Comparison of ENCODE assay signal across 15 cellular contexts in genomic region chr2:233489666-233490065, GRCh38.
DNase-seq lines count a peak whose midpoint lies in the region; ATAC-seq and TF ChIP-seq lines count a peak whose summit lies in the region.
"Had no signal": no experiment of that assay in that cellular context is flagged by ENCODE, and none has a peak within 500 bp of the region (broad histone marks: within the 10 kb centered on the region; RNA-seq: fewer than 3 reads in every experiment).

No MANE protein-coding gene starts in this region.

- DNase-seq in AG09309 (ENCODE audit: low read depth) (peak; percentile 51), RWPE2 (ENCODE audit: low spot score) (no peak), esophagus squamous epithelium (lab: John Stamatoyannopoulos, UW) (no peak), pons (ENCODE audit: low spot score) (peak; percentile 76), NCI-H524 treated with DMSO at 0.1 percent for 48 hours (lab: John Stamatoyannopoulos, UW) (no peak), cardiac septum (ENCODE audit: low spot score) (no peak), HFFc6 (no peak), NCI-H774 (lab: John Stamatoyannopoulos, UW) (no peak)
- DNase-seq: activated CD8-positive, alpha-beta memory T cell treated with anti-CD3 and anti-CD28 coated beads, Interleukin-2, amount 10 ng/mL, durations not matched to agents 7 days and 5 days; activated naive CD4-positive, alpha-beta T cell treated with Interleukin-2 at 50 U/mL for 16 hours; left ventricle myocardium inferior; naive B cell; NCI-H1092; psoas muscle; upper lobe of right lung had no signal

- WGBS in esophagus squamous epithelium, 2 donors: 64 to 74% methylated on average over 6 of the region's 6 CpGs

- H3K27me3 ChIP-seq in RWPE2 (ENCODE audit: insufficient read depth, poor library complexity, severe bottlenecking) (no peaks in the 10 kb centered on the region), esophagus squamous epithelium (no peaks in the 10 kb centered on the region)
- H3K27me3 ChIP-seq: upper lobe of right lung had no signal

- no peak overlapping the region for H3K4me3 ChIP-seq in AG09309 (ENCODE audit: control insufficient read depth, low read depth, low read length)
- H3K4me3 ChIP-seq in RWPE2 (ENCODE audit: severe bottlenecking): no peak overlapping the region
- H3K4me3 ChIP-seq in esophagus squamous epithelium: no peak overlapping the region
- H3K4me3 ChIP-seq: left ventricle myocardium inferior, psoas muscle, upper lobe of right lung had no signal

- H3K9me3 ChIP-seq in RWPE2 (ENCODE audit: severe bottlenecking): no peaks in the 10 kb centered on the region
- H3K9me3 ChIP-seq in esophagus squamous epithelium: no peaks in the 10 kb centered on the region
- H3K9me3 ChIP-seq: left ventricle myocardium inferior, psoas muscle, upper lobe of right lung had no signal

- no peaks in the 10 kb centered on the region for H3K9me3 Mint-ChIP-seq in HFFc6
- H3K9me3 Mint-ChIP-seq: naive B cell had no signal

- H3K27ac ChIP-seq in RWPE2 (ENCODE audit: poor library complexity, severe bottlenecking) (peak overlapping the region; percentile 100), esophagus squamous epithelium (peak overlapping the region in 3 of 4 donors; percentile 68 to 80 (median 77))
- H3K27ac ChIP-seq: left ventricle myocardium inferior, psoas muscle had no signal

- intact Hi-C loops in esophagus squamous epithelium (cut with DNase I) (no loop called here), cardiac septum (cut with DNase I) (loop anchor here (10.0 kb wide), 1 partner anchor 75 kb away; the partner anchor contains the start of gene USP40)

- ATAC-seq in RWPE2 (ENCODE audit: low read depth): peak; percentile 44; the same call in 2 of the 3 replicates
- ATAC-seq: activated CD8-positive, alpha-beta memory T cell treated with anti-CD3 and anti-CD28 coated beads, Interleukin-2, amount 10 ng/mL, durations not matched to agents 7 days and 5 days; upper lobe of right lung had no signal

- H3K4me1 ChIP-seq in RWPE2 (ENCODE audit: insufficient read depth, poor library complexity, severe bottlenecking): peaks cover 78% of the 10 kb centered on the region
- peaks cover 15 to 73% (median 44%) of the 10 kb centered on the region in 3 donors for H3K4me1 ChIP-seq in esophagus squamous epithelium
- H3K4me1 ChIP-seq: psoas muscle had no signal

- H3K36me3 Mint-ChIP-seq in HFFc6 (ENCODE audit: low read depth): peaks cover 64% of the 10 kb centered on the region
- H3K36me3 Mint-ChIP-seq: activated CD8-positive, alpha-beta memory T cell treated with anti-CD3 and anti-CD28 coated beads, Interleukin-2, amount 10 ng/mL, durations not matched to agents 7 days and 5 days had no signal

- peaks cover 8% of the 10 kb centered on the region for H3K27me3 Mint-ChIP-seq in HFFc6 (ENCODE audit: insufficient read depth)
- H3K27me3 Mint-ChIP-seq: activated CD8-positive, alpha-beta memory T cell treated with anti-CD3 and anti-CD28 coated beads, Interleukin-2, amount 10 ng/mL, durations not matched to agents 7 days and 5 days; naive B cell had no signal

- TF ChIP-seq CTCF in AG09309 (IDR thresholded peaks at IDR 0.05; ENCODE audit: control insufficient read depth, insufficient read depth, low read depth, low read length, missing control alignments): no peak
- TF ChIP-seq CTCF in RWPE2 (IDR thresholded peaks at IDR 0.05; ENCODE audit: poor library complexity, severe bottlenecking): no peak
- no peak for TF ChIP-seq CTCF in esophagus squamous epithelium (IDR thresholded peaks at IDR 0.05)
- no peak for TF ChIP-seq CTCF in HFFc6 (IDR thresholded peaks at IDR 0.05)

- H3K4me1 Mint-ChIP-seq in HFFc6 (ENCODE audit: low read depth): peaks cover 42% of the 10 kb centered on the region
- H3K4me1 Mint-ChIP-seq: activated CD8-positive, alpha-beta memory T cell treated with anti-CD3 and anti-CD28 coated beads, Interleukin-2, amount 10 ng/mL, durations not matched to agents 7 days and 5 days had no signal

- no peak overlapping the region for H3K27ac Mint-ChIP-seq in HFFc6
- H3K27ac Mint-ChIP-seq: activated CD8-positive, alpha-beta memory T cell treated with anti-CD3 and anti-CD28 coated beads, Interleukin-2, amount 10 ng/mL, durations not matched to agents 7 days and 5 days had no signal

- H3K36me3 ChIP-seq in RWPE2 (ENCODE audit: low read depth): peaks cover 70% of the 10 kb centered on the region
- H3K36me3 ChIP-seq in esophagus squamous epithelium: peaks cover 0 to 36% (median 12%) of the 10 kb centered on the region in 3 donors

- TF ChIP-seq POLR2A in esophagus squamous epithelium (IDR thresholded peaks at IDR 0.05): no peak

- H3K4me3 Mint-ChIP-seq in HFFc6: no peak overlapping the region
- H3K4me3 Mint-ChIP-seq: activated CD8-positive, alpha-beta memory T cell treated with anti-CD3 and anti-CD28 coated beads, Interleukin-2, amount 10 ng/mL, durations not matched to agents 7 days and 5 days; naive B cell had no signal

Comparison
In these comparisons a context has a peak if more than half of its experiments do, and no peak if none do; other contexts are left out.
1. DNase-seq: peak in AG09309 (single experiment) and pons (single experiment); none in RWPE2 (single experiment), esophagus squamous epithelium (single experiment), NCI-H524 treated with DMSO at 0.1 percent for 48 hours (single experiment), cardiac septum (single experiment), HFFc6 (single experiment) and NCI-H774 (single experiment).